In the genomic region with DNA sequence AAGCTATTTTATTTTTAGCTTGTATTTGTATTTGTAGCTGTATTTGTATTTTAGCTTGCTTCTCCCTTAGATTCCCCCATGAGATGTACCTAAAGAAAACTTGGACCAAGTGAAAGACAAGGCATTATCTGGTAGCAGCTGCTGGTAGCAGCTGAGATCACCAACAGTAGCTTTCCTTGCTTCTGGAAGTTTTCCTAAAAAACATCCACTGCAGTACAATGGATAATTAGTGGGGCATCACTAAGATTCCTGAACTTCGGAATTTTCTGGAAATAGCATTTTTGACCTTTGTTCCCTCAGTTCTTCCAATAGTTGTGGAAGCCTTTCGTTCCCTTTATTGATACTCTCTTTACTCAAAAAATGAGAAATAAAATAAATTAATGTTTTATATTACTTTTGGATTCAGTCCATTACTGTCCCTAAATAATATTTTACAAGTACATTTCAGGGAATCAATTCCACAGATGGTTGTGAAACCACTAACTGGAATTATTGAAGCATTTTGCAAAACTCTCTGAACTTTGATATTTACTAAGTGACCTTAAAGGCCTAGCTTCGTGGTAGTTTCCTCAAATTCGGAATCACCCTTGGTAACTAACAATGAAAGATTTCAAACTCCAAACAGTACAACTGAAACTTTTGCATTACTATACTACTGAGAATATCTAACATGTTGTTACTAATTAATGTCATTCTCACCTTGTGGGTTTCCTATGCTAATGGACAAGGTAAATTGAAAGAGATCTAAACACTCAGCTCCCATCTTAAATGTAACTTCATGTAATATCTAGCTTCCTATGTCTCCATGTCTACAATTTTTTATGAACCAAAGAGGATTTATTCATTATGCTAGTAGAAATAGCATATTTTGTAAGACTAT, we compare ENCODE assay signal across 7 cellular contexts. TPM values are rescaled to one million over a fixed set of nuclear protein-coding genes. Genes with fewer than 3 reads are reported as not detected.
"Had no signal": no experiment of that assay in that cellular context is flagged by ENCODE, and none has a peak within 500 bp of the region (broad histone marks: within the 10 kb centered on the region; RNA-seq: fewer than 3 reads in every experiment).

No MANE protein-coding gene starts in this region.

RNA-seq across cellular contexts. Expression of gene CFHR1, which starts 30.3 kb away (rescaled TPM):
- total RNA-seq: GM23248, H7, HT1080, IMR-90, K562 had no signal
- polyA plus RNA-seq: IMR-90 had no signal

RNA-seq across cellular contexts. Expression of gene CFHR4, which starts 38.0 kb away (rescaled TPM):
- total RNA-seq: GM23248, H4, H7, HFFc6, HT1080, IMR-90, K562 had no signal
- polyA plus RNA-seq: GM23248, IMR-90 had no signal
